In the genomic region with DNA sequence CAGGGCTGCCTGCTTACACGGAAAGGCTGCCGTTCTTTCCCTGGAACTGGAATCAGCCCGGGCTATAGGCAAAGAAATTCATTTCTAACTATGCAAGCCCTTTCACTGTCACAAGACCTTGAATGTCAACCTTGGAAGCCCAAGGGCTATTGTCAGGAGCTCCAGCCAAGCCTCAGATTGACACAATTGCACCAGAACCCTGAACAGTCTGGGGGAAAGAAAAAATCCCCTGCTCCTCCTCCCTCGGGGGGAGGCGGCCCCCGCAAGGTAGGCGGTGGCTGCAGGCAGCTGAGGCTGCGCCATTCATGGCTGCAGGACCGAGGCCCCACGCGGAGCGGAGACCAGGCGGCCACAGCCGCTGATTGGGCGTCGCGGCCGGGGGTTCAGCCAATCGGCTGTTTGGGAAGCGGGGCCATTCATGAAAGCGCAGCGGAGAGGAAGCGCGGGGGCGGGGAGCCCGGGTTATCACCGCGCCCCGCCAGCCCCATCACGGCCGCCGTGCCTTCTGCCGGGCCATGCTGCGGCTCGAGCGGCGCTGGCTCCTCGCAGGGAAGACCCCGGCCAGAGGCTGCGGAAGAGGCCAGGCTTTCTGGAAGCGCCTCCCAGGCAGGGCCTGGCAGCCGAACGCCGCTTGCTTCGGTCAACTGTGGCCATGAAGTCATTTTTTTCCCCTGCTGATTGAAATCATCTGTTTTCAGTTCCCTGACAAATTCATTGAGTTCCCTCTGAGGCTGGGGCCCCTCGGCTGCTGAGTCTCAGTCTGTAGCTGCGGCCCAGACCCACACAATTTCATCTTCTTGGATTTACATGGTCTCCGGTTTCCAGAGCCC, we compare ENCODE assay signal across 8 cellular contexts. TPM values are rescaled to one million over a fixed set of nuclear protein-coding genes. Genes with fewer than 3 reads are reported as not detected.
DNase-seq lines count a peak whose midpoint lies in the region; ATAC-seq and TF ChIP-seq lines count a peak whose summit lies in the region.

No MANE protein-coding gene starts in this region.

- no peaks in the 10 kb centered on the region for H3K9me3 Mint-ChIP-seq in CD4-positive, alpha-beta memory T cell
- H3K9me3 Mint-ChIP-seq in activated naive CD4-positive, alpha-beta T cell treated with anti-CD3 and anti-CD28 coated beads, Interleukin-2, amount 10 ng/mL, durations not matched to agents 7 days and 5 days: no peaks in the 10 kb centered on the region

- no peaks in the 10 kb centered on the region for H3K27me3 ChIP-seq in CD4-positive, alpha-beta memory T cell (ENCODE audit: insufficient read depth, low read length)
- no peaks in the 10 kb centered on the region for H3K27me3 ChIP-seq in HL-60 (ENCODE audit: insufficient read depth, poor library complexity, severe bottlenecking)
- H3K27me3 ChIP-seq in gastroesophageal sphincter: no peaks in the 10 kb centered on the region
- no peaks in the 10 kb centered on the region for H3K27me3 ChIP-seq in osteoblast (ENCODE audit: insufficient read depth, low read length)

- peaks cover 2 to 9% of the 10 kb centered on the region in 2 donors for H3K27me3 Mint-ChIP-seq in CD4-positive, alpha-beta memory T cell
- peaks cover 53% of the 10 kb centered on the region for H3K27me3 Mint-ChIP-seq in activated naive CD4-positive, alpha-beta T cell treated with anti-CD3 and anti-CD28 coated beads, Interleukin-2, amount 10 ng/mL, durations not matched to agents 7 days and 5 days

- TF ChIP-seq EP300 in gastroesophageal sphincter (IDR thresholded peaks at IDR 0.05): no peak

- H3K27ac ChIP-seq in CD4-positive, alpha-beta memory T cell (ENCODE audit: low read depth, low read length): no peak overlapping the region
- H3K27ac ChIP-seq in HL-60 (replicated peaks) (peak overlapping the region; percentile 96), gastroesophageal sphincter (peak overlapping the region in 3 of 4 donors; percentile 77 to 83 (median 81)), osteoblast (ENCODE audit: low read depth, low read length) (peak overlapping the region; percentile 97), temporal lobe (ENCODE audit: low read depth, low read length) (peak overlapping the region; percentile 52)

- no peaks in the 10 kb centered on the region for H3K79me2 ChIP-seq in osteoblast (ENCODE audit: insufficient read depth, low read length)

- H3K4me3 Mint-ChIP-seq in CD4-positive, alpha-beta memory T cell: peak overlapping the region; percentile 59 to 77 (median 70)
- peak overlapping the region; percentile 47 for H3K4me3 Mint-ChIP-seq in activated naive CD4-positive, alpha-beta T cell treated with anti-CD3 and anti-CD28 coated beads, Interleukin-2, amount 10 ng/mL, durations not matched to agents 7 days and 5 days

- WGBS in gastroesophageal sphincter (ENCODE audit: low coverage in 1 of 2), 2 donors: 0% methylated on average over 1 to 7 of the region's 48 CpGs

- H3K9me3 ChIP-seq in CD4-positive, alpha-beta memory T cell (ENCODE audit: control insufficient read depth in 1 of 2, low read length in 2 of 2): no peaks in the 10 kb centered on the region
- H3K9me3 ChIP-seq in gastroesophageal sphincter: no peaks in the 10 kb centered on the region
- H3K9me3 ChIP-seq in osteoblast (ENCODE audit: low read depth, low read length): no peaks in the 10 kb centered on the region

- CTCF ChIA-PET in CD4-positive, alpha-beta memory T cell (lab: Charles Lee; ENCODE audit: partially characterized antibody): no interaction called here
- CTCF ChIA-PET in activated naive CD4-positive, alpha-beta T cell treated with anti-CD3 and anti-CD28 coated beads, Interleukin-2, amount 10 ng/mL, durations not matched to agents 7 days and 5 days (lab: Charles Lee): no interaction called here

- no peaks in the 10 kb centered on the region for H3K36me3 ChIP-seq in CD4-positive, alpha-beta memory T cell (ENCODE audit: insufficient read depth, low read length)
- no peaks in the 10 kb centered on the region for H3K36me3 ChIP-seq in gastroesophageal sphincter
- H3K36me3 ChIP-seq in osteoblast (ENCODE audit: insufficient read depth, low read length): no peaks in the 10 kb centered on the region

- POLR2A ChIA-PET in CD4-positive, alpha-beta memory T cell (lab: Charles Lee; ENCODE audit: partially characterized antibody): no interaction called here

- in situ Hi-C loops in SK-MEL-5 (cut with HindIII; ENCODE audit: low pct_unique_long_range_greater_than_20kb, low sequenced_read_pairs): no loop called here

- DNase-seq in CD4-positive, alpha-beta memory T cell: peak; percentile 40 to 57 (median 52)
- DNase-seq in HL-60 (ENCODE audit: low read depth in 1 of 2, low spot score in 1 of 2): peak; percentile 86 to 96
- DNase-seq in SK-MEL-5 (ENCODE audit: low read depth, low spot score): peak; percentile 57
- peak; percentile 84 for DNase-seq in activated naive CD4-positive, alpha-beta T cell treated with anti-CD3 and anti-CD28 coated beads, Interleukin-2, amount 10 ng/mL, durations not matched to agents 7 days and 5 days
- peak; percentile 100 for DNase-seq in osteoblast (ENCODE audit: insufficient read length, low spot score, missing footprints)

- no peak overlapping the region for H3K27ac Mint-ChIP-seq in CD4-positive, alpha-beta memory T cell
- no peak overlapping the region for H3K27ac Mint-ChIP-seq in activated naive CD4-positive, alpha-beta T cell treated with anti-CD3 and anti-CD28 coated beads, Interleukin-2, amount 10 ng/mL, durations not matched to agents 7 days and 5 days

- peaks cover 17% of the 10 kb centered on the region for H3K4me1 ChIP-seq in CD4-positive, alpha-beta memory T cell (ENCODE audit: insufficient read depth, low read length)
- H3K4me1 ChIP-seq in gastroesophageal sphincter (peaks cover 0 to 32% (median 25%) of the 10 kb centered on the region in 3 donors), osteoblast (ENCODE audit: insufficient read depth, low read length) (peaks cover 45% of the 10 kb centered on the region)

- TF ChIP-seq CTCF in HL-60 (IDR thresholded peaks at IDR 0.05; ENCODE audit: insufficient read depth, low read length) (no peak), gastroesophageal sphincter (IDR thresholded peaks at IDR 0.05) (no peak), osteoblast (IDR thresholded peaks at IDR 0.05; ENCODE audit: extremely low read depth, low read depth, low read length) (no peak)

- peak overlapping the region; percentile 79 for H3K4me2 ChIP-seq in osteoblast (ENCODE audit: insufficient read depth, low read length)

- H2AFZ ChIP-seq in osteoblast (ENCODE audit: low read length): peak overlapping the region; percentile 72

- peak overlapping the region; percentile 11 to 24 for H3K4me3 ChIP-seq in CD4-positive, alpha-beta memory T cell (ENCODE audit: low read length in 2 of 2)
- H3K4me3 ChIP-seq in HL-60 (replicated peaks; ENCODE audit: insufficient read depth, low read length) (peak overlapping the region; percentile 27; the same call in 1 of the 2 replicates), gastroesophageal sphincter (peak overlapping the region; percentile 8 to 45), osteoblast (ENCODE audit: insufficient read depth, low read length) (peak overlapping the region; percentile 64)

- no peaks in the 10 kb centered on the region for H4K20me1 ChIP-seq in osteoblast (ENCODE audit: insufficient read depth, low read length)

- peaks cover 0 to 16% (median 3%) of the 10 kb centered on the region in 4 donors for H3K4me1 Mint-ChIP-seq in CD4-positive, alpha-beta memory T cell
- H3K4me1 Mint-ChIP-seq in activated naive CD4-positive, alpha-beta T cell treated with anti-CD3 and anti-CD28 coated beads, Interleukin-2, amount 10 ng/mL, durations not matched to agents 7 days and 5 days: peaks cover 5% of the 10 kb centered on the region

- TF ChIP-seq POLR2A in gastroesophageal sphincter (IDR thresholded peaks at IDR 0.05): peak; percentile 35 to 48

- H3K36me3 Mint-ChIP-seq in CD4-positive, alpha-beta memory T cell: no peaks in the 10 kb centered on the region
- H3K36me3 Mint-ChIP-seq in activated naive CD4-positive, alpha-beta T cell treated with anti-CD3 and anti-CD28 coated beads, Interleukin-2, amount 10 ng/mL, durations not matched to agents 7 days and 5 days: no peaks in the 10 kb centered on the region

- intact Hi-C loops in CD4-positive, alpha-beta memory T cell (cut with micrococcal nuclease): no loop called here

- ATAC-seq in GM19452 (IDR thresholded peaks at IDR 0.05; ENCODE audit: unreplicated experiment): peak; percentile 86
- peak; percentile 92 for ATAC-seq in gastroesophageal sphincter

RNA-seq across cellular contexts. Expression of a gene that starts 38.1 kb away (rescaled TPM):
- total RNA-seq in CD4-positive, alpha-beta memory T cell: not detected
- polyA plus RNA-seq in CD4-positive, alpha-beta memory T cell: not detected
- total RNA-seq in SK-MEL-5 (2014; rRNA removed; shearing (Covaris generic)): 3.6 and 4.4 TPM in 2 replicates
- 1.8 and 2.8 TPM in 2 replicates for polyA plus RNA-seq in SK-MEL-5 (2015; cell fraction: cytosol; rRNA removed)
- 99.2 and 105 TPM in 2 replicates for polyA plus RNA-seq in SK-MEL-5 (2015; cell fraction: nucleus; rRNA removed)
- total RNA-seq in gastroesophageal sphincter (not detected), osteoblast (not detected in 2 replicates), temporal lobe (not detected)
